In the genomic region with DNA sequence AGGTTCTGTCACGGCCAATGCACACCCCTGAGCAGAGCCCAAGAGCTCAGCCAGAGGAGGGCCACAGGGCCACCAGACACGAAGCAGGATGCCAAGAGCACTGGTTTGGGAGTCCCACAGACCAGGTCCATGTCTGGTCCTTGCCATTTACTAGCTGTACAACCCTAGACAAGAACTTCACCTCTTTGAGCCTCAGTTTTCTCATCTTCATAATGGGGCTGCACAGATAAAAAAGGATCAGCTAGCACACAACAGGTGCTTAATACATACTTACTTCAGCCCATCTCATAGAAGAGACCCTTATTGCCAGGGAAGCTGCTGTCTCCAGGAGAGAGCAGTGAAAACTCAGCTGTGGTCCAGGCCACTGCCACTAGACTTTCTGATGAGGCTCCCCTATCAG, we compare ENCODE assay signal across 21 cellular contexts.
DNase-seq lines count a peak whose midpoint lies in the region; ATAC-seq, FAIRE-seq and TF ChIP-seq lines count a peak whose summit lies in the region.
"Had no signal": no experiment of that assay in that cellular context is flagged by ENCODE, and none has a peak within 500 bp of the region (broad histone marks: within the 10 kb centered on the region; RNA-seq: fewer than 3 reads in every experiment).

No MANE protein-coding gene starts in this region.

- no peak for DNase-seq in activated CD4-positive, alpha-beta T cell treated with anti-CD3 and anti-CD28 coated beads, Interleukin-2, amount 10 ng/mL, durations not matched to agents 7 days and 5 days
- DNase-seq in activated CD4-positive, alpha-beta T cell treated with anti-CD3 and anti-CD28 coated beads for 1 hour, result no peak
- no peak for DNase-seq in HepG2 (ENCODE audit: low spot score)
- peak; percentile 47 for DNase-seq in osteoblast (ENCODE audit: insufficient read length, low spot score, missing footprints)
- no peak for DNase-seq in stimulated activated naive CD4-positive, alpha-beta T cell treated with Interleukin-2 at 50 U/mL for 16 hours (lab: John Stamatoyannopoulos, UW)
- no peak for DNase-seq in medulla oblongata (ENCODE audit: extremely low spot score)
- DNase-seq: C1 segment of cervical spinal cord; Caco-2; CD4-positive, alpha-beta T cell; GM23248 had no signal

- H4K20me1 ChIP-seq in HepG2 (ENCODE audit: insufficient read depth, low read length) (no peaks in the 10 kb centered on the region), osteoblast (ENCODE audit: insufficient read depth, low read length) (no peaks in the 10 kb centered on the region)

- no peaks in the 10 kb centered on the region for H3K36me3 Mint-ChIP-seq in activated CD4-positive, alpha-beta T cell treated with anti-CD3 and anti-CD28 coated beads, Interleukin-2, amount 10 ng/mL, durations not matched to agents 7 days and 5 days (ENCODE audit: low read depth)

- POLR2A ChIA-PET in activated CD4-positive, alpha-beta T cell treated with anti-CD3 and anti-CD28 coated beads, Interleukin-2, amount 10 ng/mL, durations not matched to agents 7 days and 5 days (lab: Charles Lee), result no interaction called here
- POLR2A ChIA-PET in HEK293 (lab: Yijun Ruan, JAX) (interaction anchor here (0.7 kb wide), 1 partner anchor 212 kb away, joined by 3 read pairs; the partner anchor contains the start of gene HDAC11), HepG2 (lab: Yijun Ruan, JAX) (no interaction called here)

- H3K4me3 Mint-ChIP-seq in activated CD4-positive, alpha-beta T cell treated with anti-CD3 and anti-CD28 coated beads, Interleukin-2, amount 10 ng/mL, durations not matched to agents 7 days and 5 days, result no peak overlapping the region
- H3K4me3 Mint-ChIP-seq: CD4-positive, alpha-beta T cell; IgD-negative memory B cell had no signal

- peaks cover 9% of the 10 kb centered on the region for H3K27me3 Mint-ChIP-seq in activated CD4-positive, alpha-beta T cell treated with anti-CD3 and anti-CD28 coated beads, Interleukin-2, amount 10 ng/mL, durations not matched to agents 7 days and 5 days

- H3K9ac ChIP-seq in HepG2 (ENCODE audit: insufficient read depth, low read depth, low read length), result no peak overlapping the region
- H3K9ac ChIP-seq: GM23248 had no signal

- peaks cover 53% of the 10 kb centered on the region for H3K79me2 ChIP-seq in HepG2 (ENCODE audit: insufficient read depth, low read length)
- H3K79me2 ChIP-seq in osteoblast (ENCODE audit: insufficient read depth, low read length), result no peaks in the 10 kb centered on the region

- BruUV-seq in HepG2 (replicated peaks; lab: Mats Ljungman, UMichigan), result no TSS peak

- H3K27ac ChIP-seq in HEK293 (ENCODE audit: extremely low read depth, low read depth, low read length) (no peak overlapping the region), HepG2 (ENCODE audit: extremely low read length, insufficient read depth, low read length) (no peak overlapping the region), osteoblast (ENCODE audit: low read depth, low read length) (no peak overlapping the region)
- H3K27ac ChIP-seq: 22Rv1, A549, GM23248 had no signal

- H3K4me1 Mint-ChIP-seq in activated CD4-positive, alpha-beta T cell treated with anti-CD3 and anti-CD28 coated beads, Interleukin-2, amount 10 ng/mL, durations not matched to agents 7 days and 5 days, result no peaks in the 10 kb centered on the region

- TF ChIP-seq RAD21 in HepG2 (CRISPR knock-in tag; IDR thresholded peaks at IDR 0.05), result no peak

- in situ Hi-C loops in HepG2 (cut with HindIII; ENCODE audit: extremely low pct_ligation_motif_present, low pct_unique_long_range_greater_than_20kb), result no loop called here

- no peak for ATAC-seq in HepG2
- ATAC-seq in HG02970 (IDR thresholded peaks at IDR 0.05; ENCODE audit: low FRiP score, unreplicated experiment), result no peak
- ATAC-seq: A549 had no signal

- H3K4me1 ChIP-seq in HEK293 (ENCODE audit: control insufficient read depth, insufficient read depth, low read length), result no peaks in the 10 kb centered on the region
- H3K4me1 ChIP-seq in HepG2 (ENCODE audit: insufficient read depth, low read length), result peaks cover 42% of the 10 kb centered on the region
- H3K4me1 ChIP-seq in osteoblast (ENCODE audit: insufficient read depth, low read length), result no peaks in the 10 kb centered on the region
- H3K4me1 ChIP-seq: Caco-2, HAP-1 had no signal

- H2AFZ ChIP-seq in HepG2 (ENCODE audit: low read length), result no peak overlapping the region
- no peak overlapping the region for H2AFZ ChIP-seq in osteoblast (ENCODE audit: low read length)
- H2AFZ ChIP-seq: GM23248 had no signal

- intact Hi-C loops in HepG2 (cut with micrococcal nuclease; ENCODE audit: unreplicated experiment), result no loop called here

- H3K27me3 ChIP-seq in HepG2 (ENCODE audit: control insufficient read depth in 1 of 2, insufficient read depth in 2 of 2, low read length in 2 of 2), result no peaks in the 10 kb centered on the region
- no peaks in the 10 kb centered on the region for H3K27me3 ChIP-seq in osteoblast (ENCODE audit: insufficient read depth, low read length)

- WGBS in HepG2 (ENCODE audit: low lambda C conversion rate), result no CpG with 5 or more reads among the region's 2 CpGs

- no peaks in the 10 kb centered on the region for H3K9me3 Mint-ChIP-seq in activated CD4-positive, alpha-beta T cell treated with anti-CD3 and anti-CD28 coated beads, Interleukin-2, amount 10 ng/mL, durations not matched to agents 7 days and 5 days
- H3K9me3 Mint-ChIP-seq: CD4-positive, alpha-beta T cell had no signal

- FAIRE-seq in HepG2 (lab: Jason Lieb, UNC), result no peak
- FAIRE-seq: A549, D721Med, G401.6, GM12892, GM18507, HTR-8/SVneo had no signal

- CTCF ChIA-PET in activated CD4-positive, alpha-beta T cell treated with anti-CD3 and anti-CD28 coated beads, Interleukin-2, amount 10 ng/mL, durations not matched to agents 7 days and 5 days (lab: Charles Lee), result interaction anchor here (0.8 kb wide), 1 partner anchor 15 kb away, joined by 3 read pairs; no protein-coding TSS in a partner anchor
- CTCF ChIA-PET in HEK293 (lab: Yijun Ruan, JAX) (interaction anchor here (1.0 kb wide), 1 partner anchor 13 kb away, joined by 3 read pairs; no protein-coding TSS in a partner anchor), HepG2 (lab: Yijun Ruan, JAX; ENCODE audit: low intra/inter-chr PET ratio, low total read pairs) (no interaction called here)

- TF ChIP-seq CTCF in HEK293 (tag by site-specific recombination; IDR thresholded peaks at IDR 0.05) (no peak), HepG2 (CRISPR knock-in tag; IDR thresholded peaks at IDR 0.05) (no peak), osteoblast (IDR thresholded peaks at IDR 0.05; ENCODE audit: extremely low read depth, low read depth, low read length) (no peak)

- no peak overlapping the region for H3K4me2 ChIP-seq in HepG2 (ENCODE audit: low read depth, low read length)
- no peak overlapping the region for H3K4me2 ChIP-seq in osteoblast (ENCODE audit: insufficient read depth, low read length)
- H3K4me2 ChIP-seq: A549 had no signal

- H3K9me3 ChIP-seq in HEK293 (ENCODE audit: control insufficient read depth, insufficient read depth, low read depth, low read length) (no peaks in the 10 kb centered on the region), HepG2 (ENCODE audit: low read length) (peaks cover 4% of the 10 kb centered on the region; the same call in 1 of the 2 replicates), osteoblast (ENCODE audit: low read depth, low read length) (no peaks in the 10 kb centered on the region)
- H3K9me3 ChIP-seq: Caco-2, HAP-1 had no signal

- TF ChIP-seq POLR2A in HepG2 (IDR thresholded peaks at IDR 0.05; ENCODE audit: insufficient read depth in 1 of 2, low read depth in 2 of 2, low read length in 2 of 2), result no peak

- peak overlapping the region; percentile 41 for H3K27ac Mint-ChIP-seq in activated CD4-positive, alpha-beta T cell treated with anti-CD3 and anti-CD28 coated beads, Interleukin-2, amount 10 ng/mL, durations not matched to agents 7 days and 5 days
- H3K27ac Mint-ChIP-seq: CD4-positive, alpha-beta T cell; IgD-negative memory B cell had no signal

- TF ChIP-seq EP300 in HepG2 (IDR thresholded peaks at IDR 0.05; ENCODE audit: low read depth in 2 of 2, low read length in 2 of 2) (no peak), HepG2 (CRISPR knock-in tag; IDR thresholded peaks at IDR 0.05; ENCODE audit: borderline replicate concordance) (no peak)

- H3K36me3 ChIP-seq in HEK293 (ENCODE audit: control insufficient read depth in 2 of 2, insufficient read depth in 1 of 2, low read length in 2 of 2) (no peaks in the 10 kb centered on the region), HepG2 (replicated peaks in 1 of 2; ENCODE audit: control insufficient read depth in 1 of 2, insufficient read depth in 2 of 2, low read length in 2 of 2) (0 out of 5 replicates have a peak, but pooled peaks cover 0 to 6% of the 10 kb centered on the region in 2 experiments), osteoblast (ENCODE audit: insufficient read depth, low read length) (no peaks in the 10 kb centered on the region)
- H3K36me3 ChIP-seq: HAP-1 had no signal

- H3K4me3 ChIP-seq in HEK293 (ENCODE audit: low read depth, low read length), result no peak overlapping the region
- H3K4me3 ChIP-seq in HepG2 (replicated peaks in 1 of 3; ENCODE audit: insufficient read depth in 1 of 3, low read depth in 2 of 3, low read length in 3 of 3), result no peak overlapping the region
- no peak overlapping the region for H3K4me3 ChIP-seq in osteoblast (ENCODE audit: insufficient read depth, low read length)
- H3K4me3 ChIP-seq: A549, GM23248, HAP-1 had no signal

TF ChIP-seq in HEK293, 187 proteins besides CTCF, POLR2A, EP300 and RAD21 (continues in another document):
- 0 out of 2 replicates have a peak, but pooled peaks have one; percentile 9 for TF ChIP-seq SCRT2 (tag by site-specific recombination; IDR thresholded peaks at IDR 0.05)

TF ChIP-seq in HepG2, 621 proteins besides CTCF, POLR2A, EP300 and RAD21:
- TF ChIP-seq ZNF629 (CRISPR knock-in tag; conservative IDR thresholded peaks at IDR 0.05) (peak; percentile 85), NCOA1 (CRISPR knock-in tag; IDR thresholded peaks at IDR 0.05) (no peak)
